In genomic region chr5:73544429-73545402, GRCh38 we compare ENCODE assay signal across 10 cellular contexts. TPM values are rescaled to one million over a fixed set of nuclear protein-coding genes. Genes with fewer than 3 reads are reported as not detected.
DNase-seq lines count a peak whose midpoint lies in the region; ATAC-seq, FAIRE-seq and TF ChIP-seq lines count a peak whose summit lies in the region.
"Had no signal": no experiment of that assay in that cellular context is flagged by ENCODE, and none has a peak within 500 bp of the region (broad histone marks: within the 10 kb centered on the region; RNA-seq: fewer than 3 reads in every experiment).

No MANE protein-coding gene starts in this region.

- ATAC-seq in A549 (peak; percentile 51 to 70; a peak in 4 of 6 replicates), GM18505 (IDR thresholded peaks at IDR 0.05; ENCODE audit: unreplicated experiment) (no peak), GM19328 (IDR thresholded peaks at IDR 0.05; ENCODE audit: unreplicated experiment) (no peak)

- peaks cover 43% of the 10 kb centered on the region for H3K4me1 ChIP-seq in A549
- H3K4me1 ChIP-seq in left ventricle myocardium inferior = peaks cover 7% of the 10 kb centered on the region
- no peaks in the 10 kb centered on the region for H3K4me1 ChIP-seq in effector memory CD4-positive, alpha-beta T cell (ENCODE audit: control insufficient read depth, insufficient read depth, low read length, poor library complexity, severe bottlenecking)

- TF ChIP-seq POLR2A in A549 (IDR thresholded peaks at IDR 0.05; ENCODE audit: low read length) (no peak), GM18505 (IDR thresholded peaks at IDR 0.05; ENCODE audit: borderline replicate concordance, extremely low read depth, insufficient read depth, insufficient read length) (no peak)

- no peaks in the 10 kb centered on the region for H3K36me3 ChIP-seq in left ventricle myocardium inferior
- no peaks in the 10 kb centered on the region for H3K36me3 ChIP-seq in effector memory CD4-positive, alpha-beta T cell (ENCODE audit: control insufficient read depth, insufficient read depth, low read length)

- intact Hi-C loops in left ventricle myocardium inferior (cut with micrococcal nuclease) = no loop called here

- DNase-seq in A549 (ENCODE audit: low read depth in 1 of 2, low spot score in 1 of 2) (peak in 1 of 2 experiments; percentile 75), NCI-H128 (lab: John Stamatoyannopoulos, UW; ENCODE audit: unreplicated experiment) (peak; percentile 32), SHP77 treated with DMSO at 0.1 percent for 48 hours (lab: John Stamatoyannopoulos, UW) (peak; percentile 84), left ventricle myocardium inferior (peak; percentile 19), NAMALWA (ENCODE audit: low spot score) (no peak)
- no peak for DNase-seq in effector memory CD4-positive, alpha-beta T cell
- DNase-seq: naive B cell; stimulated activated CD4-positive, alpha-beta T cell treated with anti-CD3 and anti-CD28 coated beads, Interleukin-12 subunit alpha, Interleukin-12 subunit beta, amount 100 ng/mL, for 4 hours had no signal

- H3K4me2 ChIP-seq in A549 = peak overlapping the region; percentile 43; the same call in 2 of the 3 replicates

- TF ChIP-seq EP300 in A549 (IDR thresholded peaks at IDR 0.05) = no peak

- no peak for FAIRE-seq in A549 (lab: Jason Lieb, UNC)

- TF ChIP-seq RAD21 in A549 (conservative IDR thresholded peaks at IDR 0.05 in 1 of 2, IDR thresholded peaks at IDR 0.05 in 1 of 2) = no peak

- TF ChIP-seq CTCF in A549 (IDR thresholded peaks at IDR 0.05) (no peak), left ventricle myocardium inferior (IDR thresholded peaks at IDR 0.05; ENCODE audit: borderline replicate concordance) (no peak)

- H3K4me3 ChIP-seq in A549 = no peak overlapping the region
- no peak overlapping the region for H3K4me3 ChIP-seq in left ventricle myocardium inferior
- H3K4me3 ChIP-seq in effector memory CD4-positive, alpha-beta T cell (ENCODE audit: insufficient read depth, low read depth, low read length, poor library complexity, severe bottlenecking) = no peak overlapping the region

- H3K27ac ChIP-seq in A549 (peak overlapping the region; percentile 36 to 84; a peak in 2 of 6 replicates), left ventricle myocardium inferior (replicated peaks) (no peak overlapping the region)
- no peak overlapping the region for H3K27ac ChIP-seq in effector memory CD4-positive, alpha-beta T cell (ENCODE audit: insufficient read depth, low read length, poor library complexity, severe bottlenecking)

- WGBS in A549 (ENCODE audit: missing lambda C conversion rate) = 53% methylated on average over 9 of the region's 9 CpGs

- CTCF ChIA-PET in A549 (lab: Yijun Ruan, JAX) = interaction anchor here (1.3 to 12.3 kb wide), 2 partner anchors 25 to 52 kb away, joined by 3 to 193 read pairs; no protein-coding TSS in a partner anchor

- peaks cover 12% of the 10 kb centered on the region for H3K27me3 ChIP-seq in left ventricle myocardium inferior (ENCODE audit: low read depth)
- H3K27me3 ChIP-seq in effector memory CD4-positive, alpha-beta T cell (replicated peaks; ENCODE audit: control insufficient read depth, insufficient read depth, low read length, poor library complexity, severe bottlenecking) = no peaks in the 10 kb centered on the region

- POLR2A ChIA-PET in A549 (lab: Yijun Ruan, JAX) = interaction anchor here (1.0 kb wide), 1 partner anchor 20 kb away, joined by 4 read pairs; the partner anchor contains the start of genes ANKRA2 and UTP15

- no peaks in the 10 kb centered on the region for H3K9me3 ChIP-seq in A549
- H3K9me3 ChIP-seq in left ventricle myocardium inferior (replicated peaks) = no peaks in the 10 kb centered on the region
- H3K9me3 ChIP-seq in effector memory CD4-positive, alpha-beta T cell (ENCODE audit: control insufficient read depth, low read length) = no peaks in the 10 kb centered on the region

TF ChIP-seq in A549, 52 proteins besides CTCF, POLR2A, EP300 and RAD21:
- TF ChIP-seq USF2 (IDR thresholded peaks at IDR 0.05) (peak; percentile 80), ESRRA (IDR thresholded peaks at IDR 0.05; ENCODE audit: borderline replicate concordance, low read length) (no peak)

RNA-seq across cellular contexts. Expression of gene ANKRA2, which starts 20.7 kb away (rescaled TPM):
- polyA plus RNA-seq in A549 (2011; rRNA removed) (26.8 and 38.3 TPM in 2 replicates), A549 (2017; fragmentation: RNase III; extraction: RNeasy Plus Mini Kit Qiagen cat#74134 plus additional on column Dnase treatment) (10.7 to 13.2 TPM (median 12.5 TPM) in 3 replicates)
- 5.1 and 5.5 TPM in 2 replicates for polyA plus RNA-seq in A549 (2012; cell fraction: cytosol; rRNA removed)
- polyA plus RNA-seq in A549 (2012; cell fraction: nucleus; rRNA removed) = 3.3 TPM in 2 replicates
- 5.1 and 8.0 TPM in 2 replicates for polyA minus RNA-seq in A549 (2011; rRNA and poly(A)+ RNA removed)
- total RNA-seq in left ventricle myocardium inferior = 12.8 TPM

RNA-seq across cellular contexts. Expression of gene UTP15, which starts 20.8 kb away (rescaled TPM):
- polyA plus RNA-seq in A549 (2011; rRNA removed) (25.9 and 44.0 TPM in 2 replicates), A549 (2017; fragmentation: RNase III; extraction: RNeasy Plus Mini Kit Qiagen cat#74134 plus additional on column Dnase treatment) (21.6 to 24.8 TPM (median 22.6 TPM) in 3 replicates)
- polyA plus RNA-seq in A549 (2012; cell fraction: cytosol; rRNA removed) = 7.1 and 7.8 TPM in 2 replicates
- 21.9 and 33.6 TPM in 2 replicates for polyA plus RNA-seq in A549 (2012; cell fraction: nucleus; rRNA removed)
- polyA minus RNA-seq in A549 (2011; rRNA and poly(A)+ RNA removed) = 33.7 and 37.3 TPM in 2 replicates
- total RNA-seq in left ventricle myocardium inferior = 10.2 TPM

RNA-seq across cellular contexts. Expression of gene BTF3, which starts 46.5 kb away (rescaled TPM):
- polyA plus RNA-seq in A549 (2011; rRNA removed) (905 and 1,048 TPM in 2 replicates), A549 (2017; fragmentation: RNase III; extraction: RNeasy Plus Mini Kit Qiagen cat#74134 plus additional on column Dnase treatment) (1,119 to 1,187 TPM (median 1,159 TPM) in 3 replicates)
- polyA plus RNA-seq in A549 (2012; cell fraction: cytosol; rRNA removed) = 392 and 461 TPM in 2 replicates
- 138 and 209 TPM in 2 replicates for polyA plus RNA-seq in A549 (2012; cell fraction: nucleus; rRNA removed)
- 402 and 503 TPM in 2 replicates for polyA minus RNA-seq in A549 (2011; rRNA and poly(A)+ RNA removed)
- total RNA-seq in left ventricle myocardium inferior = 386 TPM

Comparison
In these comparisons a context has a peak if more than half of its experiments do, and no peak if none do; other contexts are left out.
1. ATAC-seq: peak in A549 (2 of 2); none in GM18505 (single experiment) and GM19328 (single experiment).
2. DNase-seq: peak in NCI-H128 (single experiment), SHP77 treated with DMSO at 0.1 percent for 48 hours (single experiment) and left ventricle myocardium inferior (single experiment); none in effector memory CD4-positive, alpha-beta T cell (0 of 3) and NAMALWA (single experiment).
3. H3K27ac ChIP-seq: peak in A549 (2 of 2); none in left ventricle myocardium inferior (single experiment) and effector memory CD4-positive, alpha-beta T cell (single experiment).